Comparison of ENCODE assay signal across 1 cellular context in genomic region chr7:32533313-32534024, GRCh38.
TF ChIP-seq lines count a peak whose summit lies in the region.

No MANE protein-coding gene starts in this region.

TF ChIP-seq in HepG2, 621 proteins besides CTCF, POLR2A, EP300 and RAD21:
- TF ChIP-seq ZNF264 (CRISPR knock-in tag; IDR thresholded peaks at IDR 0.05) (no peak), FOSL1 (CRISPR knock-in tag; IDR thresholded peaks at IDR 0.05; ENCODE audit: borderline replicate concordance) (no peak), ZNF615 (CRISPR knock-in tag; IDR thresholded peaks at IDR 0.05; ENCODE audit: borderline replicate concordance) (no peak), ZFYVE20 (CRISPR knock-in tag; IDR thresholded peaks at IDR 0.05; ENCODE audit: borderline replicate concordance, low read depth) (no peak), ZMYM4 (CRISPR knock-in tag; IDR thresholded peaks at IDR 0.05) (no peak), EEA1 (CRISPR knock-in tag; IDR thresholded peaks at IDR 0.05; ENCODE audit: borderline replicate concordance) (no peak), HNRNPK (IDR thresholded peaks at IDR 0.05; ENCODE audit: low read depth, low read length, poor library complexity, severe bottlenecking) (no peak), CCDC6 (CRISPR knock-in tag; IDR thresholded peaks at IDR 0.05) (no peak), ZGPAT (CRISPR knock-in tag; IDR thresholded peaks at IDR 0.05) (no peak), ZFP1 (CRISPR knock-in tag; IDR thresholded peaks at IDR 0.05) (no peak), ZBTB38 (CRISPR knock-in tag; IDR thresholded peaks at IDR 0.05) (no peak), ZNF225 (CRISPR knock-in tag; IDR thresholded peaks at IDR 0.05) (no peak), TCF12 (IDR thresholded peaks at IDR 0.05) (no peak), TCF12 (CRISPR knock-in tag; IDR thresholded peaks at IDR 0.05) (no peak), CEBPG (CRISPR knock-in tag; IDR thresholded peaks at IDR 0.05) (no peak)
